15 cellular contexts compared by ENCODE assay signal in genomic region chr7:43615558-43616145, GRCh38. TPM values are rescaled to one million over a fixed set of nuclear protein-coding genes. Genes with fewer than 3 reads are reported as not detected.
DNase-seq lines count a peak whose midpoint lies in the region; ATAC-seq, FAIRE-seq and TF ChIP-seq lines count a peak whose summit lies in the region.
"Had no signal": no experiment of that assay in that cellular context is flagged by ENCODE, and none has a peak within 500 bp of the region (broad histone marks: within the 10 kb centered on the region; RNA-seq: fewer than 3 reads in every experiment).

No MANE protein-coding gene starts in this region.

- no peaks in the 10 kb centered on the region for H3K27me3 Mint-ChIP-seq in CD4-positive, CD25-positive, alpha-beta regulatory T cell
- no peaks in the 10 kb centered on the region for H3K27me3 Mint-ChIP-seq in Calu3 (ENCODE audit: unreplicated experiment)
- H3K27me3 Mint-ChIP-seq in activated T-helper 17 cell treated with anti-CD3 and anti-CD28 coated beads, Interleukin-2, amount 50 U/mL, for 72 hours = no peaks in the 10 kb centered on the region

- peaks cover 93% of the 10 kb centered on the region for H3K79me2 ChIP-seq in endothelial cell of umbilical vein (ENCODE audit: control insufficient read depth, insufficient read depth, low read length)

- H3K9ac ChIP-seq in endothelial cell of umbilical vein (replicated peaks; ENCODE audit: extremely low read depth, insufficient read depth, low read length) = no peak overlapping the region

- H4K20me1 ChIP-seq in endothelial cell of umbilical vein (replicated peaks; ENCODE audit: control insufficient read depth, extremely low read depth, insufficient read depth, low read length) = no peaks in the 10 kb centered on the region

- CTCF ChIA-PET in Calu3 (lab: Charles Lee) (no interaction called here), endothelial cell of umbilical vein (lab: Charles Lee) (interaction anchor here (0.7 to 3.5 kb wide), 4 partner anchors 23 to 85 kb away, joined by 3 to 20 read pairs (median 7); partner anchors contain the start of gene STK17A)

- POLR2A ChIA-PET in endothelial cell of umbilical vein (lab: Charles Lee) = interaction anchor here (1.4 kb wide), 1 partner anchor 33 kb away, joined by 5 read pairs; the partner anchor contains the start of gene STK17A

- peaks cover 64% of the 10 kb centered on the region for H3K36me3 ChIP-seq in CD4-positive, CD25-positive, alpha-beta regulatory T cell (ENCODE audit: control insufficient read depth, insufficient read depth, low read length)
- H3K36me3 ChIP-seq in endothelial cell of umbilical vein (ENCODE audit: control insufficient read depth in 2 of 2, extremely low read depth in 1 of 2, insufficient read depth in 2 of 2, low read length in 2 of 2) = peaks cover 9 to 13% of the 10 kb centered on the region in 2 experiments
- H3K36me3 ChIP-seq: cardiac muscle cell had no signal

- H3K4me1 ChIP-seq in CD4-positive, CD25-positive, alpha-beta regulatory T cell (ENCODE audit: control insufficient read depth, insufficient read depth, low read length, poor library complexity, severe bottlenecking) = peaks cover 40% of the 10 kb centered on the region
- peaks cover 12% of the 10 kb centered on the region for H3K4me1 ChIP-seq in endothelial cell of umbilical vein (ENCODE audit: control insufficient read depth, extremely low read depth, insufficient read depth, low read length)

- no peaks in the 10 kb centered on the region for H3K9me3 Mint-ChIP-seq in CD4-positive, CD25-positive, alpha-beta regulatory T cell
- H3K9me3 Mint-ChIP-seq in Calu3 (ENCODE audit: low read depth, unreplicated experiment) = no peaks in the 10 kb centered on the region
- H3K9me3 Mint-ChIP-seq in activated T-helper 17 cell treated with anti-CD3 and anti-CD28 coated beads, Interleukin-2, amount 50 U/mL, for 72 hours = no peaks in the 10 kb centered on the region

- no peaks in the 10 kb centered on the region for H3K9me1 ChIP-seq in endothelial cell of umbilical vein (replicated peaks; ENCODE audit: control insufficient read depth, extremely low read depth, insufficient read depth, low read length)

- intact Hi-C loops in Calu3 (cut with micrococcal nuclease; ENCODE audit: unreplicated experiment) (no loop called here), endothelial cell of umbilical vein (cut with micrococcal nuclease) (no loop called here)

- TF ChIP-seq CTCF in Calu3 (IDR thresholded peaks at IDR 0.05; ENCODE audit: unreplicated experiment) (no peak), endothelial cell of umbilical vein (IDR thresholded peaks at IDR 0.05; ENCODE audit: extremely low read depth in 1 of 2, insufficient read depth in 1 of 2, low read depth in 1 of 2, low read length in 2 of 2) (no peak), D721Med (IDR thresholded peaks at IDR 0.05; ENCODE audit: insufficient read depth, missing control alignments) (no peak)

- no peak overlapping the region for H3K4me2 ChIP-seq in endothelial cell of umbilical vein (ENCODE audit: insufficient read depth, low read length)

- H3K36me3 Mint-ChIP-seq in CD4-positive, CD25-positive, alpha-beta regulatory T cell = peaks cover 24% of the 10 kb centered on the region
- peaks cover 16% of the 10 kb centered on the region for H3K36me3 Mint-ChIP-seq in Calu3 (ENCODE audit: insufficient read depth, unreplicated experiment)
- H3K36me3 Mint-ChIP-seq in activated T-helper 17 cell treated with anti-CD3 and anti-CD28 coated beads, Interleukin-2, amount 50 U/mL, for 72 hours (ENCODE audit: low read depth) = peaks cover 40% of the 10 kb centered on the region

- no peak for DNase-seq in CD4-positive, CD25-positive, alpha-beta regulatory T cell
- DNase-seq in Calu3 = no peak
- DNase-seq in endothelial cell of umbilical vein (ENCODE audit: low read depth, low spot score) = peak; percentile 36
- no peak for DNase-seq in mesenteric fat pad (ENCODE audit: low spot score)
- no peak for DNase-seq in AG08396 (ENCODE audit: low spot score)
- DNase-seq in D721Med (ENCODE audit: insufficient read length, low spot score) = no peak
- DNase-seq: left colon, NCI-H187, NCI-H510A, SHP77 treated with DMSO at 0.1 percent for 48 hours, transverse colon had no signal

- no peaks in the 10 kb centered on the region for H3K27me3 ChIP-seq in CD4-positive, CD25-positive, alpha-beta regulatory T cell (ENCODE audit: control insufficient read depth, insufficient read depth, low read length)
- no peaks in the 10 kb centered on the region for H3K27me3 ChIP-seq in endothelial cell of umbilical vein (ENCODE audit: control insufficient read depth in 2 of 2, insufficient read depth in 2 of 2, low read length in 2 of 2)
- H3K27me3 ChIP-seq: cardiac muscle cell, transverse colon had no signal

- dilution Hi-C loops in endothelial cell of umbilical vein (cut with MboI; ENCODE audit: extremely low pct_ligation_motif_present, low sequenced_read_pairs) = no loop called here

- BruUV-seq in Calu3 (replicated peaks; lab: Mats Ljungman, UMichigan) (no TSS peak), endothelial cell of umbilical vein (replicated peaks; lab: Mats Ljungman, UMichigan) (no TSS peak)

- no peak overlapping the region for H3K4me3 ChIP-seq in CD4-positive, CD25-positive, alpha-beta regulatory T cell (ENCODE audit: low read depth, low read length)
- H3K4me3 ChIP-seq in endothelial cell of umbilical vein (replicated peaks in 1 of 3; ENCODE audit: insufficient read depth in 1 of 3, low read depth in 1 of 3, low read length in 3 of 3) = no peak overlapping the region
- H3K4me3 ChIP-seq: cardiac muscle cell, transverse colon had no signal

- H3K27ac ChIP-seq in CD4-positive, CD25-positive, alpha-beta regulatory T cell (ENCODE audit: insufficient read depth, low read length, poor library complexity, severe bottlenecking) = no peak overlapping the region
- H3K27ac ChIP-seq in endothelial cell of umbilical vein (ENCODE audit: insufficient read depth, low read depth, low read length) = peak overlapping the region; percentile 34
- H3K27ac ChIP-seq: cardiac muscle cell, transverse colon had no signal

- H3K9me3 ChIP-seq in CD4-positive, CD25-positive, alpha-beta regulatory T cell (ENCODE audit: control insufficient read depth in 2 of 2, low read length in 2 of 2) = no peaks in the 10 kb centered on the region
- no peaks in the 10 kb centered on the region for H3K9me3 ChIP-seq in endothelial cell of umbilical vein (replicated peaks; ENCODE audit: control insufficient read depth, insufficient read depth, low read length)
- H3K9me3 ChIP-seq: transverse colon had no signal

- FAIRE-seq in endothelial cell of umbilical vein (lab: Jason Lieb, UNC) (peak; percentile 83), D721Med (lab: Jason Lieb, UNC) (no peak)
- FAIRE-seq: GM18507 had no signal

- peak overlapping the region in 2 of 4 donors; percentile 39 to 68 for H3K4me3 Mint-ChIP-seq in CD4-positive, CD25-positive, alpha-beta regulatory T cell
- H3K4me3 Mint-ChIP-seq in Calu3 (ENCODE audit: low read depth, unreplicated experiment) = no peak overlapping the region
- H3K4me3 Mint-ChIP-seq in activated T-helper 17 cell treated with anti-CD3 and anti-CD28 coated beads, Interleukin-2, amount 50 U/mL, for 72 hours = peak overlapping the region; percentile 19

- peak overlapping the region; percentile 40 to 77 (median 65) for H3K27ac Mint-ChIP-seq in CD4-positive, CD25-positive, alpha-beta regulatory T cell
- H3K27ac Mint-ChIP-seq in Calu3 (ENCODE audit: unreplicated experiment) = peak overlapping the region; percentile 22
- H3K27ac Mint-ChIP-seq in activated T-helper 17 cell treated with anti-CD3 and anti-CD28 coated beads, Interleukin-2, amount 50 U/mL, for 72 hours = peak overlapping the region; percentile 86

- peaks cover 11 to 46% (median 38%) of the 10 kb centered on the region in 4 donors for H3K4me1 Mint-ChIP-seq in CD4-positive, CD25-positive, alpha-beta regulatory T cell
- H3K4me1 Mint-ChIP-seq in Calu3 (ENCODE audit: low read depth, unreplicated experiment) = peaks cover 7% of the 10 kb centered on the region
- peaks cover 31% of the 10 kb centered on the region for H3K4me1 Mint-ChIP-seq in activated T-helper 17 cell treated with anti-CD3 and anti-CD28 coated beads, Interleukin-2, amount 50 U/mL, for 72 hours

- no peak overlapping the region for H2AFZ ChIP-seq in endothelial cell of umbilical vein (ENCODE audit: low read depth, low read length)

- no peak for ATAC-seq in CD4-positive, CD25-positive, alpha-beta regulatory T cell (ENCODE audit: low read depth in 2 of 2)
- no peak for ATAC-seq in activated T-helper 17 cell treated with anti-CD3 and anti-CD28 coated beads, Interleukin-2, amount 50 U/mL, for 72 hours (replicated peaks)
- no peak for ATAC-seq in HG02571 (IDR thresholded peaks at IDR 0.05; ENCODE audit: unreplicated experiment)
- ATAC-seq: left colon had no signal

- no peak for TF ChIP-seq POLR2A in endothelial cell of umbilical vein (IDR thresholded peaks at IDR 0.05; ENCODE audit: low read depth, low read length)

TF ChIP-seq in endothelial cell of umbilical vein, 7 proteins besides CTCF, POLR2A, EP300 and RAD21:
- no peak for TF ChIP-seq FOS (IDR thresholded peaks at IDR 0.05; ENCODE audit: borderline replicate concordance, insufficient read depth, low read length)
- no peak for TF ChIP-seq EZH2 (IDR thresholded peaks at IDR 0.05; ENCODE audit: borderline replicate concordance, low read depth, low read length, severe bottlenecking)
- TF ChIP-seq JUN (IDR thresholded peaks at IDR 0.05; ENCODE audit: borderline replicate concordance, insufficient read depth, insufficient read length, low read depth) = no peak
- TF ChIP-seq MYC (IDR thresholded peaks at IDR 0.05; ENCODE audit: low read depth, low read length) = no peak
- peak; percentile 27 for TF ChIP-seq POLR2AphosphoS5 (IDR thresholded peaks at IDR 0.05; ENCODE audit: insufficient read depth, low read depth, low read length)

RNA-seq across cellular contexts. Expression of gene STK17A, which starts 32.7 kb away (rescaled TPM):
- 126 TPM for total RNA-seq in CD4-positive, CD25-positive, alpha-beta regulatory T cell
- polyA plus RNA-seq in CD4-positive, CD25-positive, alpha-beta regulatory T cell = 100 to 1,000 TPM; 104 to 139 (median 108) TPM
- total RNA-seq in Calu3 (2022) (35.9 and 53.5 TPM in 2 replicates), endothelial cell of umbilical vein (53.9 and 58.8 TPM in 2 replicates), mesenteric fat pad (29.4 TPM)
- total RNA-seq in activated T-helper 17 cell treated with anti-CD3 and anti-CD28 coated beads, Interleukin-2, amount 50 U/mL, for 72 hours = 10 to 100 TPM; 47.6 to 71.7 TPM
- 10.6 and 11.7 TPM in 2 replicates for polyA plus RNA-seq in endothelial cell of umbilical vein
- 20.3 and 22.6 TPM in 2 replicates for polyA plus RNA-seq in endothelial cell of umbilical vein (2011; cell fraction: cytosol; rRNA removed)
- polyA plus RNA-seq in endothelial cell of umbilical vein (2011; cell fraction: nucleus; rRNA removed) = 20.8 and 26.3 TPM in 2 replicates
- 48.6 and 75.6 TPM in 2 replicates for polyA plus RNA-seq in endothelial cell of umbilical vein (2012)
- 12.1 and 12.3 TPM in 2 replicates for polyA minus RNA-seq in endothelial cell of umbilical vein
- polyA minus RNA-seq in endothelial cell of umbilical vein (2011; cell fraction: cytosol; rRNA and poly(A)+ RNA removed) = 10.5 TPM
- 22.6 and 33.8 TPM in 2 replicates for polyA minus RNA-seq in endothelial cell of umbilical vein (2011; cell fraction: nucleus; rRNA and poly(A)+ RNA removed)

Comparison
In these comparisons a context has a peak if more than half of its experiments do, and no peak if none do; other contexts are left out.
1. H3K27ac Mint-ChIP-seq: peak in every context shown above with its lines; median percentile 86 in activated T-helper 17 cell treated with anti-CD3 and anti-CD28 coated beads, Interleukin-2, amount 50 U/mL, for 72 hours; 65 in CD4-positive, CD25-positive, alpha-beta regulatory T cell; 22 in Calu3.